ENCODE assay signal across 1 cellular context in the genomic region with DNA sequence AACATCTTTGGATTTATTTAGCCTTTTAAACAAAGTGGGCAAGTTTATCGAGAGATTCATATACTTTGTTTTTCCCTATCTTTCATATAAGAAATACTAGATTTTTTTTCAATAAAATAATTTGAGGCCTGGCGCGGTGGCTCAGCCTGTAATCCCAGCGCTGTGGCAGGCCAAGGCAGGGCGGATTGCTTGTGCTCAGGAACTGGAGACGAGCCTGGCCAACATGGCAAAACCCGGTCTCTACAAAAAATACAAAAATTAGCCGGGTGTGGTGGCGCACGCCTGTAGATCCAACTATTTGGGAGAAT.
TF ChIP-seq lines count a peak whose summit lies in the region.

No MANE protein-coding gene starts in this region.

TF ChIP-seq in SK-N-SH, 30 proteins besides CTCF, POLR2A, EP300 and RAD21 (continued from another document):
- no peak for TF ChIP-seq EZH2phosphoT487 (IDR thresholded peaks at IDR 0.05; ENCODE audit: borderline replicate concordance, low read depth)
- no peak for TF ChIP-seq RCOR1 (IDR thresholded peaks at IDR 0.05; ENCODE audit: low read length)
- TF ChIP-seq GABPA (IDR thresholded peaks at IDR 0.05; ENCODE audit: low read depth), result no peak
- no peak for TF ChIP-seq TAF1 (IDR thresholded peaks at IDR 0.05; ENCODE audit: borderline replicate concordance, low read depth, low read length)
- TF ChIP-seq ELF1 (IDR thresholded peaks at IDR 0.05), result no peak
- TF ChIP-seq ZBTB33 (IDR thresholded peaks at IDR 0.05; ENCODE audit: borderline replicate concordance, low read depth), result no peak
- TF ChIP-seq GATA2 (CRISPR knock-in tag; IDR thresholded peaks at IDR 0.05), result no peak
TF ChIP-seq in SK-N-SH: peak in this region for 0.
